Comparison of ENCODE assay signal across 33 cellular contexts in genomic region chr1:151581446-151581845, GRCh38.
"Had no signal": no experiment of that assay in that cellular context is flagged by ENCODE, and none has a peak within 500 bp of the region (broad histone marks: within the 10 kb centered on the region; RNA-seq: fewer than 3 reads in every experiment).

No MANE protein-coding gene starts in this region.

- H3K4me3 ChIP-seq: Peyer's patch, SK-N-MC had no signal

- DNase-seq: activated CD4-positive, alpha-beta memory T cell treated with anti-CD3 and anti-CD28 coated beads, Interleukin-2, amount 10 ng/mL, durations not matched to agents 7 days and 5 days; activated CD4-positive, alpha-beta T cell treated with anti-CD3 and anti-CD28 coated beads for 1 hour; activated CD4-positive, alpha-beta T cell treated with anti-CD3 and anti-CD28 coated beads for 48 hours; activated CD4-positive, CD25-positive, alpha-beta regulatory T cell; activated CD8-positive, alpha-beta memory T cell treated with anti-CD3 and anti-CD28 coated beads for 24 hours; activated CD8-positive, alpha-beta memory T cell treated with anti-CD3 and anti-CD28 coated beads, Interleukin-2, amount 10 ng/mL, durations not matched to agents 7 days and 5 days; activated CD8-positive, alpha-beta memory T cell treated with anti-CD3 and anti-CD28 coated beads, Interleukin-2, amount 50 U/mL, for 48 hours; activated effector memory CD4-positive, alpha-beta T cell treated with Interleukin-2 at 50 U/mL for 16 hours; activated naive CD4-positive, alpha-beta T cell treated with anti-CD3 and anti-CD28 coated beads, Interleukin-2, amount 10 ng/mL, durations not matched to agents 7 days and 5 days; activated naive CD8-positive, alpha-beta T cell treated with anti-CD3 and anti-CD28 coated beads, Interleukin-2, amount 50 U/mL, for 24 hours; activated T-cell treated with anti-CD3 and anti-CD28 coated beads, Interleukin-2, amount 50 U/mL, for 48 hours; anterior cingulate cortex; Kasumi-1; KG1; MM.1S; MV-4-11; NCI-H1092; NCI-H1436 treated with DMSO at 0.1 percent for 48 hours; NCI-H1694 treated with DMSO at 0.1 percent for 48 hours; NCI-H2081; NCI-H2171 treated with DMSO at 0.1 percent for 48 hours; NCI-H2227 treated with DMSO at 0.1 percent for 48 hours; NCI-H446 treated with DMSO at 0.1 percent for 48 hours; NCI-H524; NCI-H82; Peyer's patch; Right ventricle myocardium superior; RPMI8226; T1000; WERI-Rb-1 had no signal

- H3K4me3 Mint-ChIP-seq: activated CD4-positive, alpha-beta memory T cell treated with anti-CD3 and anti-CD28 coated beads, Interleukin-2, amount 10 ng/mL, durations not matched to agents 7 days and 5 days; activated CD8-positive, alpha-beta memory T cell treated with anti-CD3 and anti-CD28 coated beads, Interleukin-2, amount 10 ng/mL, durations not matched to agents 7 days and 5 days; activated naive CD4-positive, alpha-beta T cell treated with anti-CD3 and anti-CD28 coated beads, Interleukin-2, amount 10 ng/mL, durations not matched to agents 7 days and 5 days; activated naive CD8-positive, alpha-beta T cell; activated naive CD8-positive, alpha-beta T cell treated with anti-CD3 and anti-CD28 coated beads, Interleukin-2, amount 50 U/mL, for 24 hours; brain had no signal

- H3K27me3 ChIP-seq: Peyer's patch had no signal

- H3K4me1 Mint-ChIP-seq: activated naive CD4-positive, alpha-beta T cell treated with anti-CD3 and anti-CD28 coated beads, Interleukin-2, amount 10 ng/mL, durations not matched to agents 7 days and 5 days; activated naive CD8-positive, alpha-beta T cell treated with anti-CD3 and anti-CD28 coated beads, Interleukin-2, amount 50 U/mL, for 24 hours had no signal

- H3K36me3 Mint-ChIP-seq: activated CD8-positive, alpha-beta memory T cell treated with anti-CD3 and anti-CD28 coated beads, Interleukin-2, amount 10 ng/mL, durations not matched to agents 7 days and 5 days; activated naive CD4-positive, alpha-beta T cell treated with anti-CD3 and anti-CD28 coated beads, Interleukin-2, amount 10 ng/mL, durations not matched to agents 7 days and 5 days; activated naive CD8-positive, alpha-beta T cell had no signal

- H3K9me3 ChIP-seq: Peyer's patch had no signal

- H3K9me3 Mint-ChIP-seq: activated CD4-positive, alpha-beta memory T cell treated with anti-CD3 and anti-CD28 coated beads, Interleukin-2, amount 10 ng/mL, durations not matched to agents 7 days and 5 days; activated naive CD4-positive, alpha-beta T cell treated with anti-CD3 and anti-CD28 coated beads, Interleukin-2, amount 10 ng/mL, durations not matched to agents 7 days and 5 days; activated naive CD8-positive, alpha-beta T cell treated with anti-CD3 and anti-CD28 coated beads, Interleukin-2, amount 50 U/mL, for 24 hours; brain had no signal

- H3K27ac ChIP-seq: Peyer's patch, SK-N-MC, WERI-Rb-1 had no signal

- ATAC-seq: activated CD8-positive, alpha-beta memory T cell treated with anti-CD3 and anti-CD28 coated beads, Interleukin-2, amount 10 ng/mL, durations not matched to agents 7 days and 5 days; activated naive CD8-positive, alpha-beta T cell treated with anti-CD3 and anti-CD28 coated beads, Interleukin-2, amount 50 U/mL, for 24 hours had no signal

- H3K27me3 Mint-ChIP-seq: activated CD4-positive, alpha-beta memory T cell treated with anti-CD3 and anti-CD28 coated beads, Interleukin-2, amount 10 ng/mL, durations not matched to agents 7 days and 5 days; activated CD8-positive, alpha-beta memory T cell treated with anti-CD3 and anti-CD28 coated beads, Interleukin-2, amount 10 ng/mL, durations not matched to agents 7 days and 5 days; activated naive CD4-positive, alpha-beta T cell treated with anti-CD3 and anti-CD28 coated beads, Interleukin-2, amount 10 ng/mL, durations not matched to agents 7 days and 5 days; activated naive CD8-positive, alpha-beta T cell; activated naive CD8-positive, alpha-beta T cell treated with anti-CD3 and anti-CD28 coated beads, Interleukin-2, amount 50 U/mL, for 24 hours; brain had no signal

- H3K27ac Mint-ChIP-seq: activated CD4-positive, alpha-beta memory T cell treated with anti-CD3 and anti-CD28 coated beads, Interleukin-2, amount 10 ng/mL, durations not matched to agents 7 days and 5 days; activated CD8-positive, alpha-beta memory T cell treated with anti-CD3 and anti-CD28 coated beads, Interleukin-2, amount 10 ng/mL, durations not matched to agents 7 days and 5 days; activated naive CD4-positive, alpha-beta T cell treated with anti-CD3 and anti-CD28 coated beads, Interleukin-2, amount 10 ng/mL, durations not matched to agents 7 days and 5 days; activated naive CD8-positive, alpha-beta T cell; activated naive CD8-positive, alpha-beta T cell treated with anti-CD3 and anti-CD28 coated beads, Interleukin-2, amount 50 U/mL, for 24 hours had no signal
